In the genomic region with DNA sequence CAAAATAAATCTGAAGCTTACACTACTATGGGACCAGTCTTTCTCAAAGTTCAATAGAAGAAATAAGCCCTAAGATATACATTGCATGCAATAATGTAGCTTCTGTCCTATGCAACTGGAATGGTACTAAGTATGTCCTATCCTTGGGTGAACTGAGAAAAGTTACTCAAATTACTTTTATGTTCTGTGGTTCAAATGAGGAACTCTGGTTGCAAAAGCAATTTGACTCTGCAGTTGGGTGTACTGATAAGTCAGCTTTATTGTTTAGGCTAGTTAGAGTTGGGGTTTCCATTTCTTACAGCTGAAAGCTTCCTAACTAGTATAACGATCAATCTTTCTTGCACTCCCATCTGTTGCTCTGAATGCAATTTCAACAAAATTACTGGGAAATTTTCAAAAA, we compare ENCODE assay signal across 14 cellular contexts.
"Had no signal": no experiment of that assay in that cellular context is flagged by ENCODE, and none has a peak within 500 bp of the region (broad histone marks: within the 10 kb centered on the region; RNA-seq: fewer than 3 reads in every experiment).

No MANE protein-coding gene starts in this region.

- ATAC-seq: esophagus mucosa; gastroesophageal sphincter; heart right ventricle; left ventricle myocardium superior; stimulated activated effector memory CD8-positive, alpha-beta T cell treated with anti-CD3 and anti-CD28 coated beads, Interleukin-12 subunit alpha, Interleukin-12 subunit beta, amount 100 ng/mL, for 72 hours had no signal

- H3K4me1 Mint-ChIP-seq: activated naive CD4-positive, alpha-beta T cell treated with anti-CD3 and anti-CD28 coated beads, Interleukin-2, amount 50 U/mL, for 24 hours; stimulated activated effector memory CD8-positive, alpha-beta T cell treated with anti-CD3 and anti-CD28 coated beads, Interleukin-12 subunit alpha, Interleukin-12 subunit beta, amount 100 ng/mL, for 72 hours had no signal

- H3K36me3 Mint-ChIP-seq: activated naive CD4-positive, alpha-beta T cell treated with anti-CD3 and anti-CD28 coated beads, Interleukin-2, amount 50 U/mL, for 24 hours; stimulated activated effector memory CD8-positive, alpha-beta T cell treated with anti-CD3 and anti-CD28 coated beads, Interleukin-12 subunit alpha, Interleukin-12 subunit beta, amount 100 ng/mL, for 72 hours had no signal

- H3K27me3 Mint-ChIP-seq: activated naive CD4-positive, alpha-beta T cell treated with anti-CD3 and anti-CD28 coated beads, Interleukin-2, amount 50 U/mL, for 24 hours had no signal

- H3K27ac Mint-ChIP-seq: activated naive CD4-positive, alpha-beta T cell treated with anti-CD3 and anti-CD28 coated beads, Interleukin-2, amount 50 U/mL, for 24 hours; nephron progenitor cell; stimulated activated effector memory CD8-positive, alpha-beta T cell treated with anti-CD3 and anti-CD28 coated beads, Interleukin-12 subunit alpha, Interleukin-12 subunit beta, amount 100 ng/mL, for 72 hours had no signal

- H3K9me3 Mint-ChIP-seq: activated naive CD4-positive, alpha-beta T cell treated with anti-CD3 and anti-CD28 coated beads, Interleukin-2, amount 50 U/mL, for 24 hours; stimulated activated effector memory CD8-positive, alpha-beta T cell treated with anti-CD3 and anti-CD28 coated beads, Interleukin-12 subunit alpha, Interleukin-12 subunit beta, amount 100 ng/mL, for 72 hours had no signal

- H3K4me3 Mint-ChIP-seq: activated naive CD4-positive, alpha-beta T cell treated with anti-CD3 and anti-CD28 coated beads, Interleukin-2, amount 50 U/mL, for 24 hours; nephron progenitor cell; stimulated activated effector memory CD8-positive, alpha-beta T cell treated with anti-CD3 and anti-CD28 coated beads, Interleukin-12 subunit alpha, Interleukin-12 subunit beta, amount 100 ng/mL, for 72 hours had no signal

- DNase-seq: activated CD4-positive, alpha-beta T cell treated with anti-CD3 and anti-CD28 coated beads, Interleukin-2, amount 50 U/mL, for 48 hours; activated gamma-delta T cell; cortex of kidney; effector CD8-positive, alpha-beta T cell; heart right ventricle; left ventricle myocardium superior; nephron progenitor cell; nucleus accumbens; sigmoid colon; stimulated activated CD4-positive, alpha-beta T cell treated with anti-CD3 and anti-CD28 coated beads, Interleukin-4, amount 100 ng/mL, for 24 hours had no signal
